19 cellular contexts compared by ENCODE assay signal in genomic region chr2:88209526-88210131, GRCh38. TPM values are rescaled to one million over a fixed set of nuclear protein-coding genes. Genes with fewer than 3 reads are reported as not detected.
DNase-seq lines count a peak whose midpoint lies in the region; ATAC-seq and TF ChIP-seq lines count a peak whose summit lies in the region.
"Had no signal": no experiment of that assay in that cellular context is flagged by ENCODE, and none has a peak within 500 bp of the region (broad histone marks: within the 10 kb centered on the region; RNA-seq: fewer than 3 reads in every experiment).

No MANE protein-coding gene starts in this region.

- H3K36me3 ChIP-seq in MG63, result no peaks in the 10 kb centered on the region
- H3K36me3 ChIP-seq: BLaER1 had no signal

- H3K4me3 ChIP-seq in MG63, result no peak overlapping the region
- H3K4me3 ChIP-seq: BLaER1 had no signal

- H3K9me3 ChIP-seq in MG63, result no peaks in the 10 kb centered on the region
- H3K9me3 ChIP-seq: BLaER1 had no signal

- H3K4me1 Mint-ChIP-seq in activated CD8-positive, alpha-beta memory T cell treated with anti-CD3 and anti-CD28 coated beads, Interleukin-2, amount 10 ng/mL, durations not matched to agents 7 days and 5 days, result no peaks in the 10 kb centered on the region
- no peaks in the 10 kb centered on the region for H3K4me1 Mint-ChIP-seq in activated CD4-positive, alpha-beta memory T cell treated with anti-CD3 and anti-CD28 coated beads for 36 hours (ENCODE audit: low read depth)
- H3K4me1 Mint-ChIP-seq in endothelial cell (ENCODE audit: unreplicated experiment), result peaks cover 3% of the 10 kb centered on the region
- H3K4me1 Mint-ChIP-seq: CD14-positive monocyte; CD4-positive, alpha-beta memory T cell had no signal

- H3K9me3 Mint-ChIP-seq in activated CD8-positive, alpha-beta memory T cell treated with anti-CD3 and anti-CD28 coated beads, Interleukin-2, amount 10 ng/mL, durations not matched to agents 7 days and 5 days (ENCODE audit: low read depth), result no peaks in the 10 kb centered on the region
- no peaks in the 10 kb centered on the region for H3K9me3 Mint-ChIP-seq in activated CD4-positive, alpha-beta memory T cell treated with anti-CD3 and anti-CD28 coated beads for 36 hours
- H3K9me3 Mint-ChIP-seq in endothelial cell (ENCODE audit: unreplicated experiment), result no peaks in the 10 kb centered on the region

- peak; percentile 7 for DNase-seq in activated CD8-positive, alpha-beta memory T cell treated with anti-CD3 and anti-CD28 coated beads, Interleukin-2, amount 10 ng/mL, durations not matched to agents 7 days and 5 days
- no peak for DNase-seq in activated CD8-positive, alpha-beta memory T cell treated with anti-CD3 and anti-CD28 coated beads, Interleukin-2, amount 50 U/mL, for 4 hours
- DNase-seq in MG63 (peak; percentile 48), medulla oblongata (ENCODE audit: extremely low spot score) (peak; percentile 21), posterior vena cava (ENCODE audit: low spot score) (peak; percentile 34), NCI-H1105 treated with DMSO at 0.1 percent for 48 hours (lab: John Stamatoyannopoulos, UW) (no peak), endothelial cell (ENCODE audit: low spot score) (no peak)
- DNase-seq in activated CD4-positive, alpha-beta memory T cell treated with anti-CD3 and anti-CD28 coated beads for 36 hours, result no peak
- DNase-seq: 8988T; CD4-positive, alpha-beta memory T cell; DMS153; DMS79; GDM1; GOT3; H7 had no signal

- CTCF ChIA-PET in activated CD8-positive, alpha-beta memory T cell treated with anti-CD3 and anti-CD28 coated beads, Interleukin-2, amount 10 ng/mL, durations not matched to agents 7 days and 5 days (lab: Charles Lee), result no interaction called here
- CTCF ChIA-PET in activated CD4-positive, alpha-beta memory T cell treated with anti-CD3 and anti-CD28 coated beads for 36 hours (lab: Charles Lee), result no interaction called here

- no peak overlapping the region for H3K27ac Mint-ChIP-seq in activated CD8-positive, alpha-beta memory T cell treated with anti-CD3 and anti-CD28 coated beads, Interleukin-2, amount 10 ng/mL, durations not matched to agents 7 days and 5 days
- no peak overlapping the region for H3K27ac Mint-ChIP-seq in activated CD4-positive, alpha-beta memory T cell treated with anti-CD3 and anti-CD28 coated beads for 36 hours
- H3K27ac Mint-ChIP-seq in endothelial cell (ENCODE audit: unreplicated experiment), result no peak overlapping the region
- H3K27ac Mint-ChIP-seq: CD14-positive monocyte; CD4-positive, alpha-beta memory T cell had no signal

- no peak for TF ChIP-seq CTCF in endothelial cell (IDR thresholded peaks at IDR 0.05; ENCODE audit: unreplicated experiment)

- intact Hi-C loops in posterior vena cava (cut with DNase I), result loop anchor here in 1 of 2 donors (10.0 kb wide), 1 partner anchor 65 kb away; no protein-coding TSS in a partner anchor
- intact Hi-C loops in activated CD4-positive, alpha-beta memory T cell treated with anti-CD3 and anti-CD28 coated beads for 36 hours (cut with micrococcal nuclease), result no loop called here

- no peak for ATAC-seq in activated CD8-positive, alpha-beta memory T cell treated with anti-CD3 and anti-CD28 coated beads, Interleukin-2, amount 10 ng/mL, durations not matched to agents 7 days and 5 days

- POLR2A ChIA-PET in activated CD4-positive, alpha-beta memory T cell treated with anti-CD3 and anti-CD28 coated beads for 36 hours (lab: Charles Lee), result no interaction called here

- H3K4me3 Mint-ChIP-seq in activated CD8-positive, alpha-beta memory T cell treated with anti-CD3 and anti-CD28 coated beads, Interleukin-2, amount 10 ng/mL, durations not matched to agents 7 days and 5 days, result no peak overlapping the region
- H3K4me3 Mint-ChIP-seq in activated CD4-positive, alpha-beta memory T cell treated with anti-CD3 and anti-CD28 coated beads for 36 hours, result no peak overlapping the region
- no peak overlapping the region for H3K4me3 Mint-ChIP-seq in endothelial cell (ENCODE audit: unreplicated experiment)
- H3K4me3 Mint-ChIP-seq: CD14-positive monocyte; CD4-positive, alpha-beta memory T cell had no signal

- no peaks in the 10 kb centered on the region for H3K36me3 Mint-ChIP-seq in activated CD8-positive, alpha-beta memory T cell treated with anti-CD3 and anti-CD28 coated beads, Interleukin-2, amount 10 ng/mL, durations not matched to agents 7 days and 5 days
- H3K36me3 Mint-ChIP-seq in activated CD4-positive, alpha-beta memory T cell treated with anti-CD3 and anti-CD28 coated beads for 36 hours, result no peaks in the 10 kb centered on the region
- H3K36me3 Mint-ChIP-seq in endothelial cell (ENCODE audit: low read depth, unreplicated experiment), result no peaks in the 10 kb centered on the region
- H3K36me3 Mint-ChIP-seq: CD14-positive monocyte; CD4-positive, alpha-beta memory T cell had no signal

- H3K27me3 Mint-ChIP-seq in activated CD8-positive, alpha-beta memory T cell treated with anti-CD3 and anti-CD28 coated beads, Interleukin-2, amount 10 ng/mL, durations not matched to agents 7 days and 5 days, result peaks cover 17% of the 10 kb centered on the region
- peaks cover 11% of the 10 kb centered on the region for H3K27me3 Mint-ChIP-seq in activated CD4-positive, alpha-beta memory T cell treated with anti-CD3 and anti-CD28 coated beads for 36 hours
- H3K27me3 Mint-ChIP-seq in endothelial cell (ENCODE audit: unreplicated experiment), result peaks cover 6% of the 10 kb centered on the region

- no peaks in the 10 kb centered on the region; the same call in 1 of the 2 replicates for H3K27me3 ChIP-seq in MG63
- H3K27me3 ChIP-seq: BLaER1 had no signal

RNA-seq across cellular contexts. Expression of gene THNSL2, which starts 39.5 kb away (rescaled TPM):
- under 1 TPM; 0.53 to 0.77 TPM for total RNA-seq in activated CD8-positive, alpha-beta memory T cell treated with anti-CD3 and anti-CD28 coated beads, Interleukin-2, amount 10 ng/mL, durations not matched to agents 7 days and 5 days
- 5.9 and 20.0 TPM in 2 replicates for total RNA-seq in MG63 (2014; rRNA removed; shearing (Covaris generic); ENCODE audit: low replicate concordance)
- 10 to 100 TPM in 1 of 2 donors, 1 to 10 TPM in 1; 7.1 to 12.3 TPM for total RNA-seq in posterior vena cava
- under 1 TPM; 0.41 to 0.48 TPM for total RNA-seq in activated CD4-positive, alpha-beta memory T cell treated with anti-CD3 and anti-CD28 coated beads for 36 hours
- 12.3 TPM for total RNA-seq in endothelial cell (ENCODE audit: unreplicated experiment)
- total RNA-seq: A673, Daoy had no signal

Comparison
In these comparisons a context has a peak if more than half of its experiments do, and no peak if none do; other contexts are left out.
1. DNase-seq: peak in activated CD8-positive, alpha-beta memory T cell treated with anti-CD3 and anti-CD28 coated beads, Interleukin-2, amount 10 ng/mL, durations not matched to agents 7 days and 5 days (single experiment), MG63 (single experiment), medulla oblongata (single experiment) and posterior vena cava (single experiment); none in activated CD8-positive, alpha-beta memory T cell treated with anti-CD3 and anti-CD28 coated beads, Interleukin-2, amount 50 U/mL, for 4 hours (single experiment), NCI-H1105 treated with DMSO at 0.1 percent for 48 hours (single experiment), activated CD4-positive, alpha-beta memory T cell treated with anti-CD3 and anti-CD28 coated beads for 36 hours (single experiment) and endothelial cell (single experiment).